ENCODE assay signal across 25 cellular contexts in genomic region chr3:148332509-148332908, GRCh38.
"Had no signal": no experiment of that assay in that cellular context is flagged by ENCODE, and none has a peak within 500 bp of the region (broad histone marks: within the 10 kb centered on the region; RNA-seq: fewer than 3 reads in every experiment).

No MANE protein-coding gene starts in this region.

- H3K4me1 ChIP-seq: adrenal gland, ascending aorta, left ventricle myocardium inferior, prostate gland, spleen, thyroid gland had no signal

- H3K27me3 ChIP-seq: adrenal gland, ascending aorta, hepatocyte, spleen, thyroid gland had no signal

- ATAC-seq: activated T-cell treated with anti-CD3 and anti-CD28 coated beads, Interleukin-2, amount 50 U/mL, for 4 hours; esophagus mucosa; naive thymus-derived CD8-positive, alpha-beta T cell; stimulated activated naive CD8-positive, alpha-beta T cell treated with anti-CD3 and anti-CD28 coated beads, Interleukin-15, Interleukin-2, amounts not matched to agents 100 U/mL and 50 U/mL, for 24 hours had no signal

- H3K4me3 ChIP-seq: adrenal gland, ascending aorta, hepatocyte, left ventricle myocardium inferior, prostate gland, spleen, thyroid gland had no signal

- H3K36me3 ChIP-seq: adrenal gland, ascending aorta, left ventricle myocardium inferior, prostate gland, spleen, thyroid gland had no signal

- FAIRE-seq: endothelial cell of umbilical vein had no signal

- H3K9me3 ChIP-seq: adrenal gland, ascending aorta, prostate gland, thyroid gland had no signal

- DNase-seq: activated CD4-positive, alpha-beta T cell treated with anti-CD3 and anti-CD28 coated beads for 1 hour; activated CD4-positive, alpha-beta T cell treated with anti-CD3 and anti-CD28 coated beads, Interleukin-2, amount 50 U/mL, for 1 hour; activated CD8-positive, alpha-beta memory T cell treated with anti-CD3 and anti-CD28 coated beads for 24 hours; activated CD8-positive, alpha-beta memory T cell treated with anti-CD3 and anti-CD28 coated beads, Interleukin-2, amount 50 U/mL, for 4 hours; activated naive CD4-positive, alpha-beta T cell; activated T-cell treated with anti-CD3 and anti-CD28 coated beads, Interleukin-2, amount 50 U/mL, for 4 hours; adrenal gland; central memory CD4-positive, alpha-beta T cell; dermis blood vessel endothelial cell; effector memory CD4-positive, alpha-beta T cell; foreskin melanocyte; glutamatergic neuron; immature natural killer cell; left ventricle myocardium inferior; naive thymus-derived CD8-positive, alpha-beta T cell; spleen; stimulated activated CD4-positive, alpha-beta T cell treated with anti-CD3 and anti-CD28 coated beads, Interleukin-4, amount 100 ng/mL, for 4 hours; stimulated activated naive CD8-positive, alpha-beta T cell treated with anti-CD3 and anti-CD28 coated beads, Interleukin-15, Interleukin-2, amounts not matched to agents 100 U/mL and 50 U/mL, for 24 hours; substantia nigra; thyroid gland had no signal

- H3K27ac ChIP-seq: adrenal gland, ascending aorta, hepatocyte, left ventricle myocardium inferior, prostate gland, spleen, thyroid gland had no signal
